Comparison of ENCODE assay signal across 1 cellular context in the genomic region with DNA sequence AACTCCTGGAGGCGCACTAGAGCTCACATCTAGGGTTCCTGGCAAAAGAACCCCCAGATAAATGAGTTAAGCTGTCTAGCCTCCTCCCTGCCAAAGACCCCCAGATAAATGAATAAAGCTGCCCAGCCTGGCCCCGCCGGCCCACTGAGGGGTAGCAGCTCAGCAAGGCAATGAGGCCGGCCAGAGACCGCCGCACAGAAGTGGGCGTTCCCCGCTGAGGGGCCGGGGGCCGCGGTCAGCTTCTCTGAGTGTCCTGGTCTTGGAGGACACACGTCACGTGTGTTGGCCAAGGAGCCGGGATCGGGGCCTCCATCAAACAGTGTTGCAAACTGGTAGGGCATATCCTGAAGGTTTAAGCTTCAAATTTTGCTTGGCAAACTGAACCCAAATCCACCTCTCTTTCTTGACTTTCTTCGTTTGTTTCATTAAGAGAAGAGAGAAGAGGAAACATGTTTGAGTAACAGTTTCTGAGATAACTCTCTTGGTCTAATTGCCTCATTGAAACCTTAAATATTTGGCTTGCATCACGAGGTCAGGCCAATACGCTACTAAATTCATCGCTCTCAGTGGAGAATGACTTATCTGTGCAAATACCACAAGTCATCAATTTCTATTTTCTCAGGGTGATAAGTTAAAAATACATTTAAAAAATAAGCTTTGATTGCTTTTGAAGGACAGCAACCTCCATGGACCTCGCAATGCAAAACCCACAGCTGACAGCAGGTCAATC.
TF ChIP-seq lines count a peak whose summit lies in the region.

No MANE protein-coding gene starts in this region.

TF ChIP-seq in H1, 55 proteins besides CTCF, POLR2A, EP300 and RAD21:
- TF ChIP-seq EGR1 (IDR thresholded peaks at IDR 0.05; ENCODE audit: borderline replicate concordance, low read depth, low read length) (no peak), FOSL1 (IDR thresholded peaks at IDR 0.05; ENCODE audit: insufficient read depth, low read depth, low read length) (no peak), RXRA (IDR thresholded peaks at IDR 0.05; ENCODE audit: insufficient read depth, low read depth, low read length) (no peak), TCF12 (IDR thresholded peaks at IDR 0.05; ENCODE audit: low read depth, low read length) (no peak), RNF2 (IDR thresholded peaks at IDR 0.05; ENCODE audit: borderline replicate concordance, low read depth, low read length, missing control alignments, poor library complexity, severe bottlenecking) (no peak), CEBPB (IDR thresholded peaks at IDR 0.05; ENCODE audit: low read depth, low read length) (no peak), SIN3A (conservative IDR thresholded peaks at IDR 0.05 in 1 of 2, IDR thresholded peaks at IDR 0.05 in 1 of 2; ENCODE audit: low read depth in 1 of 2, low read length in 2 of 2) (no peak), TBP (IDR thresholded peaks at IDR 0.05; ENCODE audit: low read depth, low read length) (no peak), BCL11A (IDR thresholded peaks at IDR 0.05; ENCODE audit: low read depth in 2 of 2, low read length in 2 of 2) (no peak), EZH2 (IDR thresholded peaks at IDR 0.05; ENCODE audit: low read depth, low read length, severe bottlenecking) (no peak), HDAC6 (IDR thresholded peaks at IDR 0.05; ENCODE audit: low read depth, low read length) (no peak)
